In the genomic region with DNA sequence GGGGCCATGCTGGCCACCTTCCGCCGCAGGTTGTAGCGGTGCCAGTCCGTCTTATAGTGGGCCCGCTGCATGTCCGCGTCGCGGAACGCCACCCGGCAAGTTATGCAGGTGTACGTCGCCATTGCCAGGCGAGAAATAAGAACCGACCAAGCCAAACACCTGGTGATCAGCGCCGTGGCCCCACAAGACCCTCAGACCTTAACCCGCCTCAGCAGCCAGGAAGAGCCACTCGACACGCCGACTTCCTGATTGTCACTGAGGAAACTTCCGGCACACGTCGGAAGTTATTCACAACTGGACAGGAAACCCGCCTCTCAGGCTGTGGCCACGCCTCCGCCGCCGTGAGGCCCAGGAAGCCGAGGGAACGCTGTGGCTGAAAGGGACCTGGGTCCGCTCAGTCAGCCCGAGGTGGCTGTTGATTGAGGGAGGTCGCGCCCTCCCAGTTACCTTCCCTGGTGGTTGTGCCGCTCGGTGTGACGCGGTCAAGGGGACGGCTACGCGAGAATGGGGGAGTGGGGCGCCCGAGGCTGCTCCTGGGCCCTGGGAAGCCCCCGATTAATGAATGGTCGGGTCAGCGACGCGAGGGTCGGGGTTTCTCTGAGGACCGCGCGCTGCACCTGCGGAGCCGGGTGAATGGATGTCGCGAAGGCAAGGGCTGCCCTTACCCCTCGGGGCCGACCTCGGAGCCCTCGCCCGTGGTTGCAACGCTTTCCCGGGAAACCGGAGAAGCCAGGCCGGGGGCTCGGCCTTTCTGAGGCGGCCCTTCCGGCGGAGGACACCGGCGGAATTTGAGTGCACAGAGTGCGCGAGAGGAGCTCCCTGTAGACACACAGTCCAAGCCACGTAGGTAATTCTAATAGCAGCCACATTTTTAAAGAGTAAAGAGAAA, we compare ENCODE assay signal across 8 cellular contexts. TPM values are rescaled to one million over a fixed set of nuclear protein-coding genes. Genes with fewer than 3 reads are reported as not detected.
DNase-seq lines count a peak whose midpoint lies in the region; ATAC-seq and TF ChIP-seq lines count a peak whose summit lies in the region.

A gene with protein sequence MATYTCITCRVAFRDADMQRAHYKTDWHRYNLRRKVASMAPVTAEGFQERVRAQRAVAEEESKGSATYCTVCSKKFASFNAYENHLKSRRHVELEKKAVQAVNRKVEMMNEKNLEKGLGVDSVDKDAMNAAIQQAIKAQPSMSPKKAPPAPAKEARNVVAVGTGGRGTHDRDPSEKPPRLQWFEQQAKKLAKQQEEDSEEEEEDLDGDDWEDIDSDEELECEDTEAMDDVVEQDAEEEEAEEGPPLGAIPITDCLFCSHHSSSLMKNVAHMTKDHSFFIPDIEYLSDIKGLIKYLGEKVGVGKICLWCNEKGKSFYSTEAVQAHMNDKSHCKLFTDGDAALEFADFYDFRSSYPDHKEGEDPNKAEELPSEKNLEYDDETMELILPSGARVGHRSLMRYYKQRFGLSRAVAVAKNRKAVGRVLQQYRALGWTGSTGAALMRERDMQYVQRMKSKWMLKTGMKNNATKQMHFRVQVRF (minus strand): TSS at position 257 of the 889 bp plus-strand sequence. CDS start 135 bp downstream, at position 122.

- H3K9me3 ChIP-seq in left lung = no peaks in the 10 kb centered on the region

- ATAC-seq in GM19438 (IDR thresholded peaks at IDR 0.05; ENCODE audit: low read depth, unreplicated experiment) (peak; percentile 80), HG03571 (IDR thresholded peaks at IDR 0.05; ENCODE audit: unreplicated experiment) (peak; percentile 85), left lung (peak; percentile 97)

- peak within 1 kb of the TSS; percentile 69 to 78 for H3K4me3 ChIP-seq in left lung

- no peak for TF ChIP-seq CTCF in left lung (IDR thresholded peaks at IDR 0.05)

- H3K4me1 ChIP-seq in left lung = peaks cover 24 to 49% of the 10 kb centered on the region in 2 donors

- peak; percentile 94 for DNase-seq in CD1c-positive myeloid dendritic cell (ENCODE audit: extremely low spot score)
- DNase-seq in NCI-H774 (lab: John Stamatoyannopoulos, UW) = peak; percentile 98
- peak; percentile 80 to 83 for DNase-seq in activated CD4-positive, alpha-beta T cell treated with anti-CD3 and anti-CD28 coated beads, Interleukin-2, amount 50 U/mL, for 4 hours
- DNase-seq in dermis blood vessel endothelial cell = peak; percentile 81
- peak; percentile 93 to 96 for DNase-seq in left lung
- peak; percentile 79 to 81 for DNase-seq in stimulated activated CD4-positive, alpha-beta T cell treated with anti-CD3 and anti-CD28 coated beads, Interleukin-2, amount 100 ng/mL, for 48 hours

- peak within 1 kb of the TSS; percentile 81 to 86 for H3K27ac ChIP-seq in left lung

- peaks cover 0 to 30% of the 10 kb centered on the region in 2 donors for H3K36me3 ChIP-seq in left lung

- H3K27me3 ChIP-seq in left lung = no peaks in the 10 kb centered on the region

- intact Hi-C loops in left lung (cut with DNase I) = no loop called here

RNA-seq across cellular contexts. Expression of the gene that starts here (rescaled TPM):
- total RNA-seq in dermis blood vessel endothelial cell (34.9 and 52.8 TPM in 2 replicates), left lung (10 to 100 TPM; 24.2 to 29.5 TPM)

Comparison
In these comparisons a context has a peak if more than half of its experiments do, and no peak if none do; other contexts are left out.
1. Peak in every context shown above with its lines: DNase-seq, ATAC-seq, H3K4me3 ChIP-seq and H3K27ac ChIP-seq.